8 cellular contexts compared by ENCODE assay signal in genomic region chr10:121927841-121928527, GRCh38. TPM values are rescaled to one million over a fixed set of nuclear protein-coding genes. Genes with fewer than 3 reads are reported as not detected.
A peak's percentile ranks its signal among the peaks of the same experiment; 100 is the strongest.
DNase-seq lines count a peak whose midpoint lies in the region; ATAC-seq and TF ChIP-seq lines count a peak whose summit lies in the region.

Gene ATE1 (minus strand): TSS chr10:121928031. CDS start chr10:121927949, 82 bp downstream.

- no peaks in the 10 kb centered on the region for H3K27me3 ChIP-seq in duodenal mucosa (ENCODE audit: control insufficient read depth in 1 of 2, insufficient read depth in 2 of 2, low read length in 2 of 2)

- H3K9me3 ChIP-seq in duodenal mucosa (ENCODE audit: control insufficient read depth in 1 of 2, low read length in 2 of 2), result no peaks in the 10 kb centered on the region

- peak within 1 kb of the TSS; percentile 92 for H3K27ac ChIP-seq in duodenal mucosa (ENCODE audit: low read depth, low read length)

- H3K4me3 ChIP-seq in duodenal mucosa (ENCODE audit: low read depth in 1 of 2, low read length in 2 of 2) (peak within 1 kb of the TSS; percentile 88 to 95), lower leg skin (ENCODE audit: low read depth, poor library complexity, severe bottlenecking) (peak within 1 kb of the TSS; percentile 96)

- intact Hi-C loops in activated CD8-positive, alpha-beta T cell treated with anti-CD3 and anti-CD28 coated beads for 36 hours (cut with micrococcal nuclease), result no loop called here
- intact Hi-C loops in lower leg skin (cut with DNase I; ENCODE audit: low total_unique reads), result no loop called here

- peaks cover 5 to 33% of the 10 kb centered on the region in 2 donors for H3K4me1 ChIP-seq in duodenal mucosa (ENCODE audit: control insufficient read depth in 1 of 2, insufficient read depth in 2 of 2, low read length in 2 of 2)

- no peak for TF ChIP-seq CTCF in activated CD8-positive, alpha-beta T cell treated with anti-CD3 and anti-CD28 coated beads for 36 hours (IDR thresholded peaks at IDR 0.05)
- TF ChIP-seq CTCF in lower leg skin (IDR thresholded peaks at IDR 0.05), result no peak

- peaks cover 0 to 5% of the 10 kb centered on the region in 2 donors for H3K36me3 ChIP-seq in duodenal mucosa (ENCODE audit: control insufficient read depth in 1 of 2, insufficient read depth in 2 of 2, low read length in 2 of 2)

- H3K4me1 Mint-ChIP-seq in activated CD8-positive, alpha-beta T cell treated with anti-CD3 and anti-CD28 coated beads for 36 hours (ENCODE audit: low read depth), result peaks cover 20% of the 10 kb centered on the region

- peak within 1 kb of the TSS; percentile 97 for H3K27ac Mint-ChIP-seq in activated CD8-positive, alpha-beta T cell treated with anti-CD3 and anti-CD28 coated beads for 36 hours

- peak; percentile 81 for ATAC-seq in GM19395 (IDR thresholded peaks at IDR 0.05; ENCODE audit: unreplicated experiment)
- peak; percentile 66 for ATAC-seq in HG03558 (IDR thresholded peaks at IDR 0.05; ENCODE audit: extremely low read depth, unreplicated experiment)
- ATAC-seq in activated CD8-positive, alpha-beta T cell treated with anti-CD3 and anti-CD28 coated beads for 36 hours, result peak; percentile 94

- no peaks in the 10 kb centered on the region for H3K27me3 Mint-ChIP-seq in activated CD8-positive, alpha-beta T cell treated with anti-CD3 and anti-CD28 coated beads for 36 hours

- 0% methylated on average over 54 to 70 of the region's 87 CpGs for WGBS in lower leg skin, 2 donors

- POLR2A ChIA-PET in activated CD8-positive, alpha-beta T cell treated with anti-CD3 and anti-CD28 coated beads for 36 hours (lab: Charles Lee), result interaction anchor here (1.0 to 2.2 kb wide), 3 partner anchors 9 to 46 kb away, joined by 3 to 9 read pairs (median 3); no protein-coding TSS in a partner anchor

- TF ChIP-seq POLR2A in lower leg skin (IDR thresholded peaks at IDR 0.05), result peak in 1 of 2 donors; percentile 62

- DNase-seq in CD1c-positive myeloid dendritic cell (ENCODE audit: extremely low spot score), result peak; percentile 94
- DNase-seq in NCI-H82 (lab: John Stamatoyannopoulos, UW), result peak; percentile 92
- peak; percentile 84 for DNase-seq in activated CD8-positive, alpha-beta T cell treated with anti-CD3 and anti-CD28 coated beads for 36 hours
- DNase-seq in lower leg skin (ENCODE audit: low spot score in 2 of 2), result peak; percentile 89 to 97
- DNase-seq in stimulated activated CD4-positive, alpha-beta T cell treated with anti-CD3 and anti-CD28 coated beads, Interleukin-4, amount 100 ng/mL, for 4 hours, result peak; percentile 76 to 82

- H3K9ac ChIP-seq in duodenal mucosa (ENCODE audit: low read depth in 1 of 2, low read length in 2 of 2), result peak within 1 kb of the TSS; percentile 97 to 98

- no peaks in the 10 kb centered on the region for H3K9me3 Mint-ChIP-seq in activated CD8-positive, alpha-beta T cell treated with anti-CD3 and anti-CD28 coated beads for 36 hours

- CTCF ChIA-PET in activated CD8-positive, alpha-beta T cell treated with anti-CD3 and anti-CD28 coated beads for 36 hours (lab: Charles Lee), result interaction anchor here (1.3 to 1.8 kb wide), 3 partner anchors 27 to 46 kb away, joined by 4 read pairs; no protein-coding TSS in a partner anchor

- H3K36me3 Mint-ChIP-seq in activated CD8-positive, alpha-beta T cell treated with anti-CD3 and anti-CD28 coated beads for 36 hours (ENCODE audit: low read depth), result peaks cover 3% of the 10 kb centered on the region

- peak within 1 kb of the TSS; percentile 84 for H3K4me3 Mint-ChIP-seq in activated CD8-positive, alpha-beta T cell treated with anti-CD3 and anti-CD28 coated beads for 36 hours

RNA-seq across cellular contexts. Expression of gene ATE1, which starts in this region (rescaled TPM):
- 10 to 100 TPM; 18.0 to 19.2 TPM for total RNA-seq in activated CD8-positive, alpha-beta T cell treated with anti-CD3 and anti-CD28 coated beads for 36 hours
- total RNA-seq in lower leg skin, result 10 to 100 TPM; 11.5 to 22.2 (median 18.2) TPM

Comparison
In these comparisons a context has a peak if more than half of its experiments do, and no peak if none do; other contexts are left out.
1. Peak in every context shown above with its lines: DNase-seq, ATAC-seq, H3K4me3 ChIP-seq and H3K27ac ChIP-seq.